Comparison of ENCODE assay signal across 25 cellular contexts in genomic region chr3:188303823-188304222, GRCh38.
"Had no signal": no experiment of that assay in that cellular context is flagged by ENCODE, and none has a peak within 500 bp of the region (broad histone marks: within the 10 kb centered on the region; RNA-seq: fewer than 3 reads in every experiment).

No MANE protein-coding gene starts in this region.

- H3K36me3 ChIP-seq: gastrocnemius medialis, neural progenitor cell had no signal

- H3K9me3 ChIP-seq: gastrocnemius medialis, testis, tibial artery had no signal

- H3K27me3 Mint-ChIP-seq: memory B cell, progenitor cell of endocrine pancreas, type B pancreatic cell had no signal

- ATAC-seq: gastrocnemius medialis; left ventricle myocardium superior; naive thymus-derived CD4-positive, alpha-beta T cell; sciatic nerve; stimulated activated effector memory CD8-positive, alpha-beta T cell treated with anti-CD3 and anti-CD28 coated beads, Interleukin-12 subunit alpha, Interleukin-12 subunit beta, amount 100 ng/mL, for 72 hours had no signal

- DNase-seq: dorsolateral prefrontal cortex; effector CD4-positive, alpha-beta T cell; foreskin fibroblast; gastrocnemius medialis; hypothalamus; immature natural killer cell; islet precursor cell; kidney glomerular epithelial cell; left ventricle myocardium superior; naive thymus-derived CD4-positive, alpha-beta T cell; stimulated activated CD4-positive, alpha-beta T cell treated with anti-CD3 and anti-CD28 coated beads, Interleukin-2, amount 100 ng/mL, for 24 hours; stimulated activated CD4-positive, alpha-beta T cell treated with anti-CD3 and anti-CD28 coated beads, Interleukin-4, amount 100 ng/mL, for 24 hours; stimulated activated naive CD4-positive, alpha-beta T cell treated with Interleukin-2 at 50 U/mL for 16 hours; substantia nigra; testis; tibial artery had no signal

- H3K4me3 Mint-ChIP-seq: immature natural killer cell; memory B cell; naive thymus-derived CD4-positive, alpha-beta T cell; nephron; neural progenitor cell; stimulated activated effector memory CD8-positive, alpha-beta T cell treated with anti-CD3 and anti-CD28 coated beads, Interleukin-12 subunit alpha, Interleukin-12 subunit beta, amount 100 ng/mL, for 72 hours; type B pancreatic cell had no signal

- H3K9me3 Mint-ChIP-seq: immature natural killer cell; memory B cell; naive thymus-derived CD4-positive, alpha-beta T cell; nephron; stimulated activated effector memory CD8-positive, alpha-beta T cell treated with anti-CD3 and anti-CD28 coated beads, Interleukin-12 subunit alpha, Interleukin-12 subunit beta, amount 100 ng/mL, for 72 hours; type B pancreatic cell had no signal

- H3K27ac Mint-ChIP-seq: immature natural killer cell; memory B cell; naive thymus-derived CD4-positive, alpha-beta T cell; nephron; neural progenitor cell; progenitor cell of endocrine pancreas; stimulated activated effector memory CD8-positive, alpha-beta T cell treated with anti-CD3 and anti-CD28 coated beads, Interleukin-12 subunit alpha, Interleukin-12 subunit beta, amount 100 ng/mL, for 72 hours; type B pancreatic cell had no signal

- H3K27ac ChIP-seq: dorsolateral prefrontal cortex, gastrocnemius medialis, neural progenitor cell, parathyroid adenoma, testis had no signal

- H3K4me1 ChIP-seq: parathyroid adenoma had no signal

- H3K4me3 ChIP-seq: dorsolateral prefrontal cortex, gastrocnemius medialis, lung, neural progenitor cell, testis, tibial artery had no signal

- H3K27me3 ChIP-seq: dorsolateral prefrontal cortex, gastrocnemius medialis, neural progenitor cell, testis, tibial artery had no signal
